Comparison of ENCODE assay signal across 10 cellular contexts in the genomic region with DNA sequence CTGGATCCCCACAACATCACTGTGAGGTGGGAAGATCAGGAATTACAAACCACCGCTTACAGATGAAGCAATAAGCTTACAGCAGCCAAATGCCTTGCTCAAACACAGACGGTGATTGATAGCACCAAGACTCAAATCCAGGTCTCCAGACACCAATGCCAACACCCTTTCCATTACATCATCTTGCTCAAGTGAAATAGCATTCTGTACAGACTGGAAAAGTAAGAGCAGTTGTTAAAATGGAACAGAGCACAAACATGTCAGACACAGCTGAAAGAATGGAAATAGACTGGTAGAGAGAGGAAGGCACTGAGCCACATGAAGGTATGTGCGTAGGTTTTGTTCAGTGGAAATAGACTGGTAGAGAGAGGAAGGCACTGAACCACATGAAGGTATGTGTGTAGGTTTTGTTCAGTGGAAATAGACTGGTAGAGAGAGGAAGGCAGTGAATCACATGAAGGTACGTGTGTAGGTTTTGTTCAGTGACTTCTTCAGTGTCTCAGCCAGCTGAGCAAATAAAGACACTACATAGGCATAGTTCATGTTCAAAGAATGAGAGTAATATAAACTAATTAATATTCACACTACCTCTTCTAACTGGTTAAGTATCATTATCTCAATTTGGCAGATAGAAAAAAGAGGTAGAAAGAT. TPM values are rescaled to one million over a fixed set of nuclear protein-coding genes. Genes with fewer than 3 reads are reported as not detected.
DNase-seq lines count a peak whose midpoint lies in the region; ATAC-seq and TF ChIP-seq lines count a peak whose summit lies in the region.
"Had no signal": no experiment of that assay in that cellular context is flagged by ENCODE, and none has a peak within 500 bp of the region (broad histone marks: within the 10 kb centered on the region; RNA-seq: fewer than 3 reads in every experiment).

No MANE protein-coding gene starts in this region.

- no peaks in the 10 kb centered on the region for H3K4me1 ChIP-seq in right atrium auricular region
- H3K4me1 ChIP-seq in thoracic aorta (ENCODE audit: control insufficient read depth in 1 of 2, low read depth in 2 of 2), result no peaks in the 10 kb centered on the region

- no peaks in the 10 kb centered on the region for H3K36me3 Mint-ChIP-seq in T-helper 17 cell (ENCODE audit: low read depth)

- TF ChIP-seq CTCF in right atrium auricular region (IDR thresholded peaks at IDR 0.05) (no peak), fibroblast of villous mesenchyme (IDR thresholded peaks at IDR 0.05; ENCODE audit: insufficient read depth, low read depth, low read length) (no peak), thoracic aorta (IDR thresholded peaks at IDR 0.05) (no peak)

- intact Hi-C loops in Right ventricle myocardium superior (cut with DNase I), result no loop called here

- ATAC-seq in Right ventricle myocardium superior (ENCODE audit: poor library complexity) (peak; percentile 62), T-helper 17 cell (peak; percentile 55), thoracic aorta (ENCODE audit: insufficient number of reproducible peaks, low FRiP score, low read depth) (peak; percentile 49), HG02571 (IDR thresholded peaks at IDR 0.05; ENCODE audit: unreplicated experiment) (no peak)
- ATAC-seq: left colon had no signal

- peaks cover 5% of the 10 kb centered on the region for H3K27me3 Mint-ChIP-seq in T-helper 17 cell

- peaks cover 3% of the 10 kb centered on the region for H3K4me1 Mint-ChIP-seq in T-helper 17 cell

- H3K27me3 ChIP-seq in right atrium auricular region, result no peaks in the 10 kb centered on the region
- no peaks in the 10 kb centered on the region for H3K27me3 ChIP-seq in thoracic aorta (replicated peaks; ENCODE audit: insufficient read depth)

- no peak overlapping the region for H3K27ac Mint-ChIP-seq in T-helper 17 cell

- H3K4me3 ChIP-seq in right atrium auricular region (no peak overlapping the region), fibroblast of villous mesenchyme (ENCODE audit: low read depth, low read length) (no peak overlapping the region), thoracic aorta (no peak overlapping the region)

- no peak for DNase-seq in Right ventricle myocardium superior
- DNase-seq in right atrium auricular region (ENCODE audit: low spot score), result no peak
- DNase-seq in T-helper 17 cell, result no peak
- peak; percentile 57 for DNase-seq in fibroblast of villous mesenchyme (ENCODE audit: low read depth)
- DNase-seq in thoracic aorta (ENCODE audit: low spot score), result no peak
- no peak for DNase-seq in caudate nucleus (lab: John Stamatoyannopoulos, UW)
- DNase-seq in DMS79 treated with DMSO at 0.1 percent for 48 hours (lab: John Stamatoyannopoulos, UW), result no peak
- DNase-seq: cortex of kidney, left colon had no signal

- no peak overlapping the region for H3K4me3 Mint-ChIP-seq in T-helper 17 cell

- H3K27ac ChIP-seq in right atrium auricular region, result no peak overlapping the region
- no peak overlapping the region for H3K27ac ChIP-seq in thoracic aorta
- no peak overlapping the region for H3K27ac ChIP-seq in caudate nucleus (ENCODE audit: low read depth, low read length)

- H3K9me3 ChIP-seq in right atrium auricular region (no peaks in the 10 kb centered on the region), T-helper 17 cell (ENCODE audit: control insufficient read depth, low read length, poor library complexity, severe bottlenecking) (no peaks in the 10 kb centered on the region), thoracic aorta (no peaks in the 10 kb centered on the region)

- H3K36me3 ChIP-seq in right atrium auricular region (no peaks in the 10 kb centered on the region), thoracic aorta (no peaks in the 10 kb centered on the region)

RNA-seq across cellular contexts. Expression of a gene that starts 15.6 kb away (rescaled TPM):
- not detected for total RNA-seq in Right ventricle myocardium superior
- 10 to 100 TPM in 1 of 2 donors, 1 to 10 TPM in 1; 9.0 to 12.7 TPM for total RNA-seq in right atrium auricular region
- total RNA-seq in T-helper 17 cell, result not detected
- 3.5 and 14.2 TPM in 2 replicates for total RNA-seq in fibroblast of villous mesenchyme
- 1 to 10 TPM in 1 of 2 donors, under 1 TPM in 1; 0.21 to 2.0 TPM for total RNA-seq in thoracic aorta
